Comparison of ENCODE assay signal across 8 cellular contexts in genomic region chr17:67293251-67294203, GRCh38. TPM values are rescaled to one million over a fixed set of nuclear protein-coding genes. Genes with fewer than 3 reads are reported as not detected.
DNase-seq lines count a peak whose midpoint lies in the region; ATAC-seq and TF ChIP-seq lines count a peak whose summit lies in the region.

No MANE protein-coding gene starts in this region.

- H3K4me3 ChIP-seq in vagina = no peak overlapping the region

- ATAC-seq in GM18511 (IDR thresholded peaks at IDR 0.05; ENCODE audit: unreplicated experiment) (peak; percentile 97), HG03103 (IDR thresholded peaks at IDR 0.05; ENCODE audit: low read depth, unreplicated experiment) (peak; percentile 68)

- H3K4me1 ChIP-seq in vagina = peaks cover 18% of the 10 kb centered on the region

- no peak for TF ChIP-seq POLR2A in vagina (IDR thresholded peaks at IDR 0.05)

- in situ Hi-C loops in ACHN (cut with HindIII; ENCODE audit: low pct_ligation_motif_present, low pct_unique_long_range_greater_than_20kb, low sequenced_read_pairs) = no loop called here

- H3K27me3 ChIP-seq in vagina = no peaks in the 10 kb centered on the region

- TF ChIP-seq CTCF in vagina (IDR thresholded peaks at IDR 0.05) = peak; percentile 20 to 71 (median 56)

- no peak overlapping the region for H3K27ac ChIP-seq in vagina

- no peaks in the 10 kb centered on the region for H3K9me3 ChIP-seq in vagina

- no peaks in the 10 kb centered on the region for H3K36me3 ChIP-seq in vagina

- DNase-seq in ACHN = peak; percentile 70
- DNase-seq in SHP77 (lab: John Stamatoyannopoulos, UW) = peak; percentile 62 to 64
- peak; percentile 43 for DNase-seq in activated T-helper 9 cell treated with anti-CD3 and anti-CD28 coated beads, Interleukin-2, amount 50 U/mL, for 16 hours (ENCODE audit: low read depth)
- DNase-seq in head of caudate nucleus = peak; percentile 7 to 76 (median 54)
- DNase-seq in renal cortical epithelial cell (ENCODE audit: low read depth) = peak; percentile 47
- no peak for DNase-seq in vagina (ENCODE audit: extremely low spot score in 2 of 2)

- intact Hi-C loops in head of caudate nucleus (cut with DNase I) = no loop called here
- intact Hi-C loops in vagina (cut with DNase I) = no loop called here

RNA-seq across cellular contexts. Expression of gene HELZ, which starts 48.5 kb away (rescaled TPM):
- total RNA-seq in renal cortical epithelial cell = 21.7 and 88.9 TPM in 2 replicates
- total RNA-seq in vagina = 31.4 TPM

Comparison
In these comparisons a context has a peak if more than half of its experiments do, and no peak if none do; other contexts are left out.
1. DNase-seq: peak in ACHN (single experiment), SHP77 (2 of 2), activated T-helper 9 cell treated with anti-CD3 and anti-CD28 coated beads, Interleukin-2, amount 50 U/mL, for 16 hours (single experiment), head of caudate nucleus (42 of 42) and renal cortical epithelial cell (single experiment); none in vagina (0 of 2).